In genomic region chr3:112350181-112350825, GRCh38 we compare ENCODE assay signal across 1 cellular context.
TF ChIP-seq lines count a peak whose summit lies in the region.

No MANE protein-coding gene starts in this region.

TF ChIP-seq in HepG2, 621 proteins besides CTCF, POLR2A, EP300 and RAD21:
- TF ChIP-seq NAIF1 (CRISPR knock-in tag; IDR thresholded peaks at IDR 0.05; ENCODE audit: borderline replicate concordance): no peak
- no peak for TF ChIP-seq STAG1 (CRISPR knock-in tag; IDR thresholded peaks at IDR 0.05)
- no peak for TF ChIP-seq SKIL (CRISPR knock-in tag; IDR thresholded peaks at IDR 0.05; ENCODE audit: borderline replicate concordance)
- no peak for TF ChIP-seq ZNF549 (CRISPR knock-in tag; IDR thresholded peaks at IDR 0.05)
- no peak for TF ChIP-seq ZNF557 (CRISPR knock-in tag; IDR thresholded peaks at IDR 0.05)
- no peak for TF ChIP-seq TFAP4 (IDR thresholded peaks at IDR 0.05; ENCODE audit: borderline replicate concordance, low read depth)
- TF ChIP-seq MED1 (CRISPR knock-in tag; IDR thresholded peaks at IDR 0.05): no peak
- no peak for TF ChIP-seq PREB (CRISPR knock-in tag; IDR thresholded peaks at IDR 0.05)
- no peak for TF ChIP-seq ZNF263 (CRISPR knock-in tag; IDR thresholded peaks at IDR 0.05)
TF ChIP-seq in HepG2: peak in this region for 0.
